In genomic region chr1:31675761-31676160, GRCh38 we compare ENCODE assay signal across 21 cellular contexts. TPM values are rescaled to one million over a fixed set of nuclear protein-coding genes. Genes with fewer than 3 reads are reported as not detected.
"Had no signal": no experiment of that assay in that cellular context is flagged by ENCODE, and none has a peak within 500 bp of the region (broad histone marks: within the 10 kb centered on the region; RNA-seq: fewer than 3 reads in every experiment).

No MANE protein-coding gene starts in this region.

- H3K27ac Mint-ChIP-seq: activated naive CD8-positive, alpha-beta T cell; activated T-cell treated with anti-CD3 and anti-CD28 coated beads, Interleukin-2, amount 50 U/mL, for 24 hours; activated T-helper 17 cell treated with anti-CD3 and anti-CD28 coated beads, Interleukin-2, amount 50 U/mL, for 72 hours; natural killer cell treated with Interleukin-12 subunit alpha and Interleukin-12 subunit beta and Interleukin-15 and Interleukin-18, amount 100 ng/mL, for 72 hours; stimulated activated memory B cell treated with anti-CD40 and anti-IgM and Interleukin-4, amounts not matched to agents 10 μg/mL and 1 μg/mL and 100 μg/mL, for 72 hours; T-cell; type B pancreatic cell had no signal

- ATAC-seq: activated T-helper 17 cell treated with anti-CD3 and anti-CD28 coated beads, Interleukin-2, amount 50 U/mL, for 72 hours; gastrocnemius medialis; natural killer cell treated with Interleukin-12 subunit alpha and Interleukin-12 subunit beta and Interleukin-15 and Interleukin-18, amount 100 ng/mL, for 72 hours; pancreas; stimulated activated memory B cell treated with anti-CD40 and anti-IgM and Interleukin-4, amounts not matched to agents 10 μg/mL and 1 μg/mL and 100 μg/mL, for 72 hours; T-cell had no signal

- H3K36me3 ChIP-seq: adrenal gland, gastrocnemius medialis, pancreas had no signal

- H3K4me1 ChIP-seq: pancreas had no signal

- H3K27me3 ChIP-seq: adrenal gland, ascending aorta, esophagus squamous epithelium, gastrocnemius medialis, pancreas, stomach, vagina had no signal

- H3K4me2 ChIP-seq: smooth muscle cell had no signal

- H3K27ac ChIP-seq: adrenal gland, ascending aorta, esophagus squamous epithelium, gastrocnemius medialis, pancreas, stomach had no signal

- H3K4me1 Mint-ChIP-seq: activated T-helper 17 cell treated with anti-CD3 and anti-CD28 coated beads, Interleukin-2, amount 50 U/mL, for 72 hours; stimulated activated memory B cell treated with anti-CD40 and anti-IgM and Interleukin-4, amounts not matched to agents 10 μg/mL and 1 μg/mL and 100 μg/mL, for 72 hours had no signal

- H3K9me3 Mint-ChIP-seq: activated T-cell treated with anti-CD3 and anti-CD28 coated beads, Interleukin-2, amount 50 U/mL, for 24 hours; activated T-helper 17 cell treated with anti-CD3 and anti-CD28 coated beads, Interleukin-2, amount 50 U/mL, for 72 hours; natural killer cell treated with Interleukin-12 subunit alpha and Interleukin-12 subunit beta and Interleukin-15 and Interleukin-18, amount 100 ng/mL, for 72 hours; stimulated activated memory B cell treated with anti-CD40 and anti-IgM and Interleukin-4, amounts not matched to agents 10 μg/mL and 1 μg/mL and 100 μg/mL, for 72 hours; T-cell; type B pancreatic cell had no signal

- H3K36me3 Mint-ChIP-seq: activated naive CD8-positive, alpha-beta T cell; natural killer cell treated with Interleukin-12 subunit alpha and Interleukin-12 subunit beta and Interleukin-15 and Interleukin-18, amount 100 ng/mL, for 72 hours; stimulated activated memory B cell treated with anti-CD40 and anti-IgM and Interleukin-4, amounts not matched to agents 10 μg/mL and 1 μg/mL and 100 μg/mL, for 72 hours; T-cell; type B pancreatic cell had no signal

- H3K27me3 Mint-ChIP-seq: activated naive CD8-positive, alpha-beta T cell had no signal

- DNase-seq: activated CD4-positive, alpha-beta T cell treated with anti-CD3 and anti-CD28 coated beads for 1 hour; activated naive CD4-positive, alpha-beta T cell; activated T-cell treated with anti-CD3 and anti-CD28 coated beads, Interleukin-2, amount 50 U/mL, for 24 hours; adrenal gland; esophagus squamous epithelium; gastrocnemius medialis; pancreas; stimulated activated CD4-positive, alpha-beta T cell treated with anti-CD3 and anti-CD28 coated beads, Interleukin-15, amount 100 ng/mL, for 24 hours; stomach; T-cell had no signal

- H3K4me3 ChIP-seq: adrenal gland, ascending aorta, coronary artery, esophagus squamous epithelium, gastrocnemius medialis, lung, pancreas, smooth muscle cell, stomach, vagina had no signal

- H3K9me3 ChIP-seq: adrenal gland, ascending aorta, esophagus squamous epithelium, gastrocnemius medialis, pancreas, stomach, vagina had no signal

- H3K4me3 Mint-ChIP-seq: activated naive CD8-positive, alpha-beta T cell; activated T-cell treated with anti-CD3 and anti-CD28 coated beads, Interleukin-2, amount 50 U/mL, for 24 hours; activated T-helper 17 cell treated with anti-CD3 and anti-CD28 coated beads, Interleukin-2, amount 50 U/mL, for 72 hours; natural killer cell treated with Interleukin-12 subunit alpha and Interleukin-12 subunit beta and Interleukin-15 and Interleukin-18, amount 100 ng/mL, for 72 hours; stimulated activated memory B cell treated with anti-CD40 and anti-IgM and Interleukin-4, amounts not matched to agents 10 μg/mL and 1 μg/mL and 100 μg/mL, for 72 hours; T-cell; type B pancreatic cell had no signal

RNA-seq across cellular contexts. Expression of gene COL16A1, which starts 28.1 kb away (rescaled TPM):
- total RNA-seq: activated T-helper 17 cell treated with anti-CD3 and anti-CD28 coated beads, Interleukin-2, amount 50 U/mL, for 72 hours had no signal

RNA-seq across cellular contexts. Expression of gene HCRTR1, which starts 58.3 kb away (rescaled TPM):
- total RNA-seq: activated T-helper 17 cell treated with anti-CD3 and anti-CD28 coated beads, Interleukin-2, amount 50 U/mL, for 72 hours; ascending aorta; natural killer cell treated with Interleukin-12 subunit alpha and Interleukin-12 subunit beta and Interleukin-15 and Interleukin-18, amount 100 ng/mL, for 72 hours; stomach; T-cell; vagina had no signal
- polyA plus RNA-seq: keratinocyte, smooth muscle cell, stomach had no signal
